In genomic region chr19:37468961-37469777, GRCh38 we compare ENCODE assay signal across 8 cellular contexts.
A peak's percentile ranks its signal among the peaks of the same experiment; 100 is the strongest.
DNase-seq lines count a peak whose midpoint lies in the region; ATAC-seq and TF ChIP-seq lines count a peak whose summit lies in the region.

TSS of gene ZNF570 (plus strand) at chr19:37469356. CDS start at chr19:37470355, 999 bp downstream.

- TF ChIP-seq CTCF in astrocyte of the spinal cord (IDR thresholded peaks at IDR 0.05; ENCODE audit: low read depth, low read length) = no peak
- TF ChIP-seq CTCF in retinal pigment epithelial cell (conservative IDR thresholded peaks at IDR 0.05; ENCODE audit: low read depth, low read length) = no peak

- H3K4me3 ChIP-seq in astrocyte of the spinal cord (ENCODE audit: low read depth, low read length) = peak within 1 kb of the TSS; percentile 85
- peak within 1 kb of the TSS; percentile 97 for H3K4me3 ChIP-seq in retinal pigment epithelial cell (ENCODE audit: low read length)

- in situ Hi-C loops in astrocyte of the spinal cord (cut with HindIII; ENCODE audit: low sequenced_read_pairs) = no loop called here

- ATAC-seq in HG02588 (IDR thresholded peaks at IDR 0.05; ENCODE audit: unreplicated experiment) = peak; percentile 66
- ATAC-seq in HG03469 (IDR thresholded peaks at IDR 0.05; ENCODE audit: unreplicated experiment) = no peak

- DNase-seq in GM04504 (ENCODE audit: low read depth) = peak; percentile 73
- DNase-seq in NCI-H1694 treated with DMSO at 0.1 percent for 48 hours (lab: John Stamatoyannopoulos, UW) = peak; percentile 62
- peak; percentile 76 for DNase-seq in T-helper 9 cell
- DNase-seq in astrocyte of the spinal cord (ENCODE audit: low read depth, low spot score) = peak; percentile 91
- DNase-seq in hypothalamus (lab: John Stamatoyannopoulos, UW) = peak; percentile 47 to 96 (median 86)
- DNase-seq in retinal pigment epithelial cell (ENCODE audit: low read depth) = peak; percentile 56
